16 cellular contexts compared by ENCODE assay signal in the genomic region with DNA sequence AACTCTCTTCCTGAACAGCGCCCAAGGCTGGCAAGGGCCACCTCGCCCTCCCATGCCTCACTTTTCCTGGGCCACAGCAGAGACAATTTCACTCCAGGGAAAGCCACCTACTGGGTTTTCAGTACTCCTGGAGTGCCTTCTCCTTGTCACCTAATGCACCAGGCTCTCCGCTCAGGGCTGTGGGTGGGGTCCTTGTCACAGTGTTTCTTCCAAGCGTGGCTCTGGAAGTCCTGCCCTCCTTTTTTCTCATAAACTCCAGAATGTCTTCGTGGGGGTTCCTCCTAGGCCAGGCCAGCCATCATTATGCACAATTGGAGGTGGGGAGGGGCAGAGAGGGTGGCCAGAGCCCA.
DNase-seq lines count a peak whose midpoint lies in the region; TF ChIP-seq lines count a peak whose summit lies in the region.
"Had no signal": no experiment of that assay in that cellular context is flagged by ENCODE, and none has a peak within 500 bp of the region (broad histone marks: within the 10 kb centered on the region; RNA-seq: fewer than 3 reads in every experiment).

No MANE protein-coding gene starts in this region.

- peak overlapping the region; percentile 29 for H2AFZ ChIP-seq in parathyroid adenoma
- H2AFZ ChIP-seq: GM23338 had no signal

- no peak overlapping the region for H3K9ac ChIP-seq in parathyroid adenoma
- H3K9ac ChIP-seq: BLaER1 treated with 17β-estradiol and CSF1 and Interleukin-3, amounts not matched to agents 10 nM and 100 nM had no signal

- H3K4me2 ChIP-seq in parathyroid adenoma (ENCODE audit: low read length) = no peak overlapping the region
- H3K4me2 ChIP-seq: BLaER1 treated with 17β-estradiol and CSF1 and Interleukin-3, amounts not matched to agents 10 nM and 100 nM; GM23338 had no signal

- H3K79me2 ChIP-seq in parathyroid adenoma = no peaks in the 10 kb centered on the region

- H3K27ac ChIP-seq in VCaP = peak overlapping the region; percentile 53
- H3K27ac ChIP-seq in parathyroid adenoma = no peak overlapping the region
- H3K27ac ChIP-seq: BLaER1 treated with 17β-estradiol and CSF1 and Interleukin-3, amounts not matched to agents 10 nM and 100 nM had no signal

- no peaks in the 10 kb centered on the region for H3K9me3 ChIP-seq in parathyroid adenoma (ENCODE audit: control insufficient read depth, low read length)
- H3K9me3 ChIP-seq: BLaER1 treated with 17β-estradiol and CSF1 and Interleukin-3, amounts not matched to agents 10 nM and 100 nM had no signal

- H3K4me3 ChIP-seq in parathyroid adenoma (ENCODE audit: low read depth, low read length) = no peak overlapping the region
- H3K4me3 ChIP-seq: BLaER1 treated with 17β-estradiol and CSF1 and Interleukin-3, amounts not matched to agents 10 nM and 100 nM; GM12878; GM23338 had no signal

- TF ChIP-seq CTCF in VCaP (conservative IDR thresholded peaks at IDR 0.05) = no peak
- no peak for TF ChIP-seq CTCF in parathyroid adenoma (IDR thresholded peaks at IDR 0.05)

- peaks cover 6% of the 10 kb centered on the region for H3K4me1 ChIP-seq in parathyroid adenoma
- H3K4me1 ChIP-seq: BLaER1 treated with 17β-estradiol and CSF1 and Interleukin-3, amounts not matched to agents 10 nM and 100 nM had no signal

- H3K27me3 ChIP-seq in parathyroid adenoma (ENCODE audit: control insufficient read depth, insufficient read depth, low read length) = no peaks in the 10 kb centered on the region
- H3K27me3 ChIP-seq: BLaER1 treated with 17β-estradiol and CSF1 and Interleukin-3, amounts not matched to agents 10 nM and 100 nM had no signal

- H3K36me3 ChIP-seq in parathyroid adenoma (ENCODE audit: control insufficient read depth, insufficient read depth, low read length) = no peaks in the 10 kb centered on the region
- H3K36me3 ChIP-seq: BLaER1 treated with 17β-estradiol and CSF1 and Interleukin-3, amounts not matched to agents 10 nM and 100 nM had no signal

- peak; percentile 25 for DNase-seq in activated effector memory CD4-positive, alpha-beta T cell treated with anti-CD3 and anti-CD28 coated beads, Interleukin-2, amount 50 U/mL, for 16 hours
- DNase-seq in activated effector memory CD4-positive, alpha-beta T cell treated with Interleukin-2 at 50 U/mL for 16 hours = no peak
- DNase-seq in effector CD8-positive, alpha-beta T cell (lab: John Stamatoyannopoulos, UW) = no peak
- DNase-seq in Kasumi-1 (lab: John Stamatoyannopoulos, UW) = no peak
- DNase-seq in GM19240 (ENCODE audit: insufficient read length, low spot score) = no peak
- DNase-seq: 8988T; ACHN; Calu3; CD4-positive, alpha-beta T cell; DMS79; H9 had no signal
